ENCODE assay signal across 27 cellular contexts in the genomic region with DNA sequence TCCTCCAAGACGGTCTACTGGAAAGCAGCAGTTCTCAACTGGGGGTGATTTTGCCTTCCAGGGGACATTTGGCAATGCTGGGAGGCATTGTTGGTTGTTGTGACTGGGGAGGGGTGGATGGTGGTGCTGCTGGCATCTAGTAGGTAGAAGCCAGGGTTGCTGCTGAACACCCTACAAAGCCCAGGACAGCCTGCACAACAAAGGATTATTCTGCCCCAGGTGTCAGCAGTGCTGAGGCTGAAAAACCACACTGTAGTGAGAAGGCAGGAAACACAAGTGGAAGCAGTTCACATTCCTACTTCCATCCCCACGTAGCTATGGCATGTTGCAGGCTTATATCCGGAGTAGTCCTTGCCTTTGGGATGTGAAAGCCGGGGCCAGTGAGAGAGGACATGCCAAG.
A peak's percentile ranks its signal among the peaks of the same experiment; 100 is the strongest.
DNase-seq lines count a peak whose midpoint lies in the region; ATAC-seq lines count a peak whose summit lies in the region.
"Had no signal": no experiment of that assay in that cellular context is flagged by ENCODE, and none has a peak within 500 bp of the region (broad histone marks: within the 10 kb centered on the region; RNA-seq: fewer than 3 reads in every experiment).

No MANE protein-coding gene starts in this region.

- CTCF ChIA-PET in activated naive CD4-positive, alpha-beta T cell treated with anti-CD3 and anti-CD28 coated beads, Interleukin-2, amount 10 ng/mL, durations not matched to agents 7 days and 5 days (lab: Charles Lee), result no interaction called here
- CTCF ChIA-PET in activated naive CD4-positive, alpha-beta T cell treated with anti-CD3 and anti-CD28 coated beads for 36 hours (lab: Charles Lee), result interaction anchor here (0.6 to 1.2 kb wide), 2 partner anchors 33 to 139 kb away, joined by 3 to 4 read pairs; no protein-coding TSS in a partner anchor

- peaks cover 2% of the 10 kb centered on the region for H3K36me3 Mint-ChIP-seq in activated naive CD4-positive, alpha-beta T cell treated with anti-CD3 and anti-CD28 coated beads, Interleukin-2, amount 10 ng/mL, durations not matched to agents 7 days and 5 days
- H3K36me3 Mint-ChIP-seq in activated naive CD4-positive, alpha-beta T cell treated with anti-CD3 and anti-CD28 coated beads for 36 hours (ENCODE audit: low read depth), result no peaks in the 10 kb centered on the region
- peaks cover 32% of the 10 kb centered on the region for H3K36me3 Mint-ChIP-seq in effector memory CD8-positive, alpha-beta T cell (ENCODE audit: insufficient read depth)
- peaks cover 74% of the 10 kb centered on the region for H3K36me3 Mint-ChIP-seq in stimulated activated effector memory CD8-positive, alpha-beta T cell treated with anti-CD3 and anti-CD28 coated beads, Interleukin-12 subunit alpha, Interleukin-12 subunit beta, amount 100 ng/mL, for 72 hours

- intact Hi-C loops in activated naive CD4-positive, alpha-beta T cell treated with anti-CD3 and anti-CD28 coated beads for 36 hours (cut with micrococcal nuclease), result no loop called here

- H3K4me3 Mint-ChIP-seq in activated naive CD4-positive, alpha-beta T cell treated with anti-CD3 and anti-CD28 coated beads, Interleukin-2, amount 10 ng/mL, durations not matched to agents 7 days and 5 days, result no peak overlapping the region
- H3K4me3 Mint-ChIP-seq in activated naive CD4-positive, alpha-beta T cell treated with anti-CD3 and anti-CD28 coated beads for 36 hours, result no peak overlapping the region
- peak overlapping the region in 1 of 2 donors; percentile 27 for H3K4me3 Mint-ChIP-seq in effector memory CD8-positive, alpha-beta T cell
- H3K4me3 Mint-ChIP-seq in stimulated activated effector memory CD8-positive, alpha-beta T cell treated with anti-CD3 and anti-CD28 coated beads, Interleukin-12 subunit alpha, Interleukin-12 subunit beta, amount 100 ng/mL, for 72 hours, result no peak overlapping the region
- H3K4me3 Mint-ChIP-seq: neural crest cell; stimulated activated naive CD8-positive, alpha-beta T cell treated with anti-CD3 and anti-CD28 coated beads, Interleukin-15, amount 100 ng/mL, for 72 hours had no signal

- no peaks in the 10 kb centered on the region for H3K9me3 Mint-ChIP-seq in activated naive CD4-positive, alpha-beta T cell treated with anti-CD3 and anti-CD28 coated beads, Interleukin-2, amount 10 ng/mL, durations not matched to agents 7 days and 5 days
- H3K9me3 Mint-ChIP-seq in activated naive CD4-positive, alpha-beta T cell treated with anti-CD3 and anti-CD28 coated beads for 36 hours, result no peaks in the 10 kb centered on the region
- H3K9me3 Mint-ChIP-seq in effector memory CD8-positive, alpha-beta T cell, result no peaks in the 10 kb centered on the region
- no peaks in the 10 kb centered on the region for H3K9me3 Mint-ChIP-seq in stimulated activated effector memory CD8-positive, alpha-beta T cell treated with anti-CD3 and anti-CD28 coated beads, Interleukin-12 subunit alpha, Interleukin-12 subunit beta, amount 100 ng/mL, for 72 hours
- H3K9me3 Mint-ChIP-seq: neural crest cell; stimulated activated naive CD8-positive, alpha-beta T cell treated with anti-CD3 and anti-CD28 coated beads, Interleukin-15, amount 100 ng/mL, for 72 hours had no signal

- peak overlapping the region; percentile 70 for H3K27ac Mint-ChIP-seq in activated naive CD4-positive, alpha-beta T cell treated with anti-CD3 and anti-CD28 coated beads, Interleukin-2, amount 10 ng/mL, durations not matched to agents 7 days and 5 days
- no peak overlapping the region for H3K27ac Mint-ChIP-seq in activated naive CD4-positive, alpha-beta T cell treated with anti-CD3 and anti-CD28 coated beads for 36 hours
- H3K27ac Mint-ChIP-seq in effector memory CD8-positive, alpha-beta T cell, result peak overlapping the region; percentile 91 to 94
- peak overlapping the region; percentile 91 for H3K27ac Mint-ChIP-seq in stimulated activated effector memory CD8-positive, alpha-beta T cell treated with anti-CD3 and anti-CD28 coated beads, Interleukin-12 subunit alpha, Interleukin-12 subunit beta, amount 100 ng/mL, for 72 hours

- H3K4me1 Mint-ChIP-seq in activated naive CD4-positive, alpha-beta T cell treated with anti-CD3 and anti-CD28 coated beads, Interleukin-2, amount 10 ng/mL, durations not matched to agents 7 days and 5 days, result peaks cover 57% of the 10 kb centered on the region
- peaks cover 50% of the 10 kb centered on the region for H3K4me1 Mint-ChIP-seq in activated naive CD4-positive, alpha-beta T cell treated with anti-CD3 and anti-CD28 coated beads for 36 hours (ENCODE audit: low read depth)
- H3K4me1 Mint-ChIP-seq in effector memory CD8-positive, alpha-beta T cell (ENCODE audit: low read depth in 2 of 2), result peaks cover 42 to 66% of the 10 kb centered on the region in 2 donors
- H3K4me1 Mint-ChIP-seq in stimulated activated effector memory CD8-positive, alpha-beta T cell treated with anti-CD3 and anti-CD28 coated beads, Interleukin-12 subunit alpha, Interleukin-12 subunit beta, amount 100 ng/mL, for 72 hours, result peaks cover 49% of the 10 kb centered on the region

- peak; percentile 31 for DNase-seq in activated naive CD4-positive, alpha-beta T cell treated with anti-CD3 and anti-CD28 coated beads, Interleukin-2, amount 10 ng/mL, durations not matched to agents 7 days and 5 days
- no peak for DNase-seq in activated naive CD4-positive, alpha-beta T cell treated with anti-CD3 and anti-CD28 coated beads for 36 hours
- peak; percentile 67 for DNase-seq in Jurkat, Clone E6-1 (ENCODE audit: low read depth, low spot score)
- DNase-seq in effector memory CD8-positive, alpha-beta T cell, result no peak
- no peak for DNase-seq in stimulated activated effector memory CD8-positive, alpha-beta T cell treated with anti-CD3 and anti-CD28 coated beads, Interleukin-12 subunit alpha, Interleukin-12 subunit beta, amount 100 ng/mL, for 72 hours (ENCODE audit: low spot score in 2 of 2)
- DNase-seq in CD1c-positive myeloid dendritic cell (ENCODE audit: extremely low spot score), result no peak
- no peak for DNase-seq in stimulated activated CD8-positive, alpha-beta memory T cell treated with anti-CD3 and anti-CD28 coated beads, Interleukin-4, amount 100 ng/mL, for 48 hours
- no peak for DNase-seq in hepatic stellate cell (ENCODE audit: low spot score)
- DNase-seq: activated CD4-positive, alpha-beta T cell treated with anti-CD3 and anti-CD28 coated beads for 1 hour; activated gamma-delta T cell; activated T-cell treated with anti-CD3 and anti-CD28 coated beads, Interleukin-2, amount 50 U/mL, for 1 hour; brain microvascular endothelial cell; COR-L47; H7; KG1; left colon; MM.1S; NCI-H1105 treated with DMSO at 0.1 percent for 48 hours; NCI-H1930; PC-9; right cardiac atrium; stimulated activated CD4-positive, alpha-beta T cell treated with anti-CD3 and anti-CD28 coated beads, Interleukin-1b, Interleukin-23, amount 100 ng/mL, for 48 hours; stimulated activated naive CD8-positive, alpha-beta T cell treated with anti-CD3 and anti-CD28 coated beads, Interleukin-15, amount 100 ng/mL, for 72 hours had no signal

- no peak for ATAC-seq in effector memory CD8-positive, alpha-beta T cell (replicated peaks)
- no peak for ATAC-seq in stimulated activated effector memory CD8-positive, alpha-beta T cell treated with anti-CD3 and anti-CD28 coated beads, Interleukin-12 subunit alpha, Interleukin-12 subunit beta, amount 100 ng/mL, for 72 hours
- ATAC-seq: left colon; right cardiac atrium; stimulated activated naive CD8-positive, alpha-beta T cell treated with anti-CD3 and anti-CD28 coated beads, Interleukin-15, amount 100 ng/mL, for 72 hours had no signal

- peaks cover under 1% of the 10 kb centered on the region for H3K27me3 Mint-ChIP-seq in activated naive CD4-positive, alpha-beta T cell treated with anti-CD3 and anti-CD28 coated beads, Interleukin-2, amount 10 ng/mL, durations not matched to agents 7 days and 5 days
- no peaks in the 10 kb centered on the region for H3K27me3 Mint-ChIP-seq in activated naive CD4-positive, alpha-beta T cell treated with anti-CD3 and anti-CD28 coated beads for 36 hours (ENCODE audit: low read depth)
- H3K27me3 Mint-ChIP-seq in effector memory CD8-positive, alpha-beta T cell, result no peaks in the 10 kb centered on the region
- H3K27me3 Mint-ChIP-seq: stimulated activated naive CD8-positive, alpha-beta T cell treated with anti-CD3 and anti-CD28 coated beads, Interleukin-15, amount 100 ng/mL, for 72 hours had no signal

- H3K4me3 ChIP-seq in Jurkat, Clone E6-1 (ENCODE audit: low read length), result no peak overlapping the region
- H3K4me3 ChIP-seq: PC-9, SK-N-MC, smooth muscle cell, vagina had no signal

Comparison
In these comparisons a context has a peak if more than half of its experiments do, and no peak if none do; other contexts are left out.
1. DNase-seq: peak in activated naive CD4-positive, alpha-beta T cell treated with anti-CD3 and anti-CD28 coated beads, Interleukin-2, amount 10 ng/mL, durations not matched to agents 7 days and 5 days (single experiment) and Jurkat, Clone E6-1 (single experiment); none in activated naive CD4-positive, alpha-beta T cell treated with anti-CD3 and anti-CD28 coated beads for 36 hours (single experiment), effector memory CD8-positive, alpha-beta T cell (0 of 3), stimulated activated effector memory CD8-positive, alpha-beta T cell treated with anti-CD3 and anti-CD28 coated beads, Interleukin-12 subunit alpha, Interleukin-12 subunit beta, amount 100 ng/mL, for 72 hours (0 of 2), CD1c-positive myeloid dendritic cell (single experiment), stimulated activated CD8-positive, alpha-beta memory T cell treated with anti-CD3 and anti-CD28 coated beads, Interleukin-4, amount 100 ng/mL, for 48 hours (single experiment) and hepatic stellate cell (single experiment).